In the genomic region with DNA sequence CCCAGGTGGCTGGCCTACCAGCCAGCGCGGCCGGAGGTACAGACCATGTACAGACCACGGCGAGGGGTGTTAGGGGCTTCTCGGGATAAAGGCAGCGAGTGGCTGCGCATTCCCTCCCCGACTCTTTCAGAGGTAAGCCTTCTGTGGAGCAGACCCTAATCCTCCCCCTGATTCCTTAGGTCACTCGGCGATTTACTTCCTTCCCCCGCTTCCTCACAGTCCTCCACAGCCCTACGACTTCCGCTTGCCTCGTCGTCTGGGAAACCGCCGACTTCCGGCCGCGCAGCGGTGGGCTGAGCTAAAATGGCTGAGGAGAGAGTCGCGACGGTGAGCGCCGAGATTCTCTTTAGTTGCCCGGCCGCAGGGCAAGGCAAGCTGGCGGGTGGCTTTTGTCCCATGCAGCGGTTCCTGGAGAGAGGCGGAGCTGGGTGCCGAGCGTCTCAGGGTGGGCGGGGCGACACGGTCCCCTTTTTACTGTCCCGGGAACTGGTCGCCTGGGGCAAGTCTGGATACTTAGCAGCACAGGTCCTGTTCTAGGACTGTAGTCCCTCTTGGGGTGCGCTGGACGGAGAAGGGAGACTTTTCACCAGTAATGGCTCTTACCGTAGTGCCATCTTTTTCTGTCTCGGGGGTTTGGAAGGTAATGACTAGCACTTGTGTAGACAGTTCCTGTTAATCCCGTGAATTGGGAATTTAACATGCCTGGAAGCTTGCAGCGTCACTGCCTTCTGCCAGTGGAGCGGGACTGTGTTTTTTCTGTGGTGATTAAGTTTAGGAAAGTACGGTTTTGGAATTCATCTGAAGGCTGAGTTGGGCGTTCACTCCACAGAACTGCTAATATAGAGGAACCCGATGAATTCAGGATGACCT, we compare ENCODE assay signal across 8 cellular contexts. TPM values are rescaled to one million over a fixed set of nuclear protein-coding genes. Genes with fewer than 3 reads are reported as not detected.
DNase-seq lines count a peak whose midpoint lies in the region; ATAC-seq, FAIRE-seq and TF ChIP-seq lines count a peak whose summit lies in the region.

Gene BBS4, plus strand, starts transcription at position 283 of the 870 bp plus-strand sequence. Its CDS starts 21 bp downstream, at position 304.
Gene HIGD2B, minus strand, starts transcription at position 258 of the 870 bp plus-strand sequence. CDS start 9,808 bp downstream, outside the sequence.

- H3K9me3 ChIP-seq in kidney (ENCODE audit: control insufficient read depth in 1 of 2, low read length in 2 of 2): no peaks in the 10 kb centered on the region

- H3K4me1 ChIP-seq in kidney (ENCODE audit: control insufficient read depth in 1 of 2, insufficient read depth in 1 of 2, low read depth in 1 of 2, low read length in 2 of 2): peaks cover 0 to 6% of the 10 kb centered on the region in 2 donors

- H3K4me3 ChIP-seq in kidney (ENCODE audit: low read length in 2 of 2): peak within 1 kb of the TSS; percentile 86 to 90

- DNase-seq in T-helper 2 cell: peak; percentile 61 to 94 (median 80)
- no peak for DNase-seq in caudate nucleus (lab: John Stamatoyannopoulos, UW)
- peak; percentile 96 for DNase-seq in kidney
- peak; percentile 62 to 72 for DNase-seq in stimulated activated CD4-positive, alpha-beta T cell treated with anti-CD3 and anti-CD28 coated beads, Interleukin-1b, Interleukin-23, amount 100 ng/mL, for 4 hours (ENCODE audit: low read depth in 2 of 2)
- no peak for DNase-seq in C1 segment of cervical spinal cord (lab: John Stamatoyannopoulos, UW)
- DNase-seq in effector CD8-positive, alpha-beta T cell (lab: John Stamatoyannopoulos, UW): no peak

- H3K27ac ChIP-seq in caudate nucleus (ENCODE audit: low read depth, low read length): peak within 1 kb of the TSS; percentile 52
- peak within 1 kb of the TSS; percentile 91 to 93 for H3K27ac ChIP-seq in kidney (ENCODE audit: low read depth in 2 of 2, low read length in 2 of 2)

- no peak for TF ChIP-seq CTCF in kidney (IDR thresholded peaks at IDR 0.05; ENCODE audit: borderline replicate concordance, extremely low read depth, insufficient read depth)

- intact Hi-C loops in kidney (cut with DNase I): no loop called here

- FAIRE-seq in kidney (lab: Jason Lieb, UNC): no peak

- no peaks in the 10 kb centered on the region for H3K36me3 ChIP-seq in kidney (ENCODE audit: control insufficient read depth in 1 of 2, insufficient read depth in 2 of 2, low read length in 2 of 2)

- H3K9ac ChIP-seq in kidney (ENCODE audit: low read length in 2 of 2): peak within 1 kb of the TSS; percentile 83 to 94

- ATAC-seq in GM18909 (IDR thresholded peaks at IDR 0.05; ENCODE audit: poor library complexity, unreplicated experiment) (peak; percentile 96), HG03108 (IDR thresholded peaks at IDR 0.05; ENCODE audit: unreplicated experiment) (peak; percentile 90)

RNA-seq across cellular contexts. Expression of gene BBS4, which starts in this region (rescaled TPM):
- 29.3 TPM for total RNA-seq in kidney
- 17.2 TPM for polyA plus RNA-seq in kidney (ENCODE audit: insufficient read depth, low read depth, low replicate concordance)

RNA-seq across cellular contexts. Expression of gene HIGD2B, which starts in this region (rescaled TPM):
- not detected for total RNA-seq in kidney
- not detected for polyA plus RNA-seq in kidney (ENCODE audit: insufficient read depth, low read depth, low replicate concordance)

Comparison
In these comparisons a context has a peak if more than half of its experiments do, and no peak if none do; other contexts are left out.
1. DNase-seq: peak in T-helper 2 cell (5 of 5), kidney (single experiment) and stimulated activated CD4-positive, alpha-beta T cell treated with anti-CD3 and anti-CD28 coated beads, Interleukin-1b, Interleukin-23, amount 100 ng/mL, for 4 hours (2 of 2); none in caudate nucleus (0 of 61), C1 segment of cervical spinal cord (0 of 14) and effector CD8-positive, alpha-beta T cell (single experiment).